ENCODE assay signal across 1 cellular context in the genomic region with DNA sequence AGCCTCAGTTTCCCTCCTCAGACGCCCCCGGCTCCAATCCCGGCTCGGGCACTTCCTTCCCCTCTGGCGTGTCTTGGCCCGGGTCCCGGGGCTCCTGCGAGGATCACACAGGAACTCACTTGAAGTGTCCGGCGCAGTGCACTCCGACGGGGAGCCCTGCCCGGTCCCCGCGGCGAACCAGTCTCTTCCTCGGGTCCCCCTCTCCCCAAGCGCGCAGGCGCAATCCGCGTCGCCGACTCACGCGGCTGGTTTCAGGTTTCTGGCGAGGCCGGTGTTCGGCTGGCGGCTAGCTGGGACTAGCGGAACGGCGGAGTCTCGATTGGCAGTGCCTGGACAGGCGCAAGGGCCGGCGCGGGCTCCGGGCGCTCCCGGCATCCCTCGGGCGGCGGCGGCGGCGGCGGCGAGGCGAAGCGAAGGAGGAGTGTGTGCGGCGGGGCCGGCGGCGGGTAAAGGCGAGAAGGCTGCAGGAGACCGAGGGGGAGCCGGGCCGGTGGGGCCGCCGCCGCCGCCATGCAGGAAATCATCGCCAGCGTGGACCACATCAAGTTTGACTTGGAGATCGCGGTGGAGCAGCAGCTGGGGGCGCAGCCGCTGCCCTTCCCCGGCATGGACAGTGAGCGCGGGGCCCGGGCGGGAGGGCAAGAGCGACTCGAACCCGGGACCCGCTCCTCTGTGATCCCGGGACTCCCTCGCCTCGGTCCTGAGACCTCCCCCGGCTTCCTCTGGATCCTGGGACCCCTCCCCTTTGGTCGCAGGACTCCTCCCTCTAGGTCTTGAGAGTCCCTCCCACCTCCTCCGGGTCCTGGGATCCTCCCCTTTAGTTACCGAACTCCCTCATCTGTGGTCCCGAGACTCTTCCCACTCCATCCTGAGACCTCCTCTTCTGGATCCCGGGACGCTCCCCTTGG.
TF ChIP-seq lines count a peak whose summit lies in the region.

A gene (plus strand): TSS at position 371 of the 908 bp plus-strand sequence. CDS start 140 bp downstream, at position 511.
A gene with protein sequence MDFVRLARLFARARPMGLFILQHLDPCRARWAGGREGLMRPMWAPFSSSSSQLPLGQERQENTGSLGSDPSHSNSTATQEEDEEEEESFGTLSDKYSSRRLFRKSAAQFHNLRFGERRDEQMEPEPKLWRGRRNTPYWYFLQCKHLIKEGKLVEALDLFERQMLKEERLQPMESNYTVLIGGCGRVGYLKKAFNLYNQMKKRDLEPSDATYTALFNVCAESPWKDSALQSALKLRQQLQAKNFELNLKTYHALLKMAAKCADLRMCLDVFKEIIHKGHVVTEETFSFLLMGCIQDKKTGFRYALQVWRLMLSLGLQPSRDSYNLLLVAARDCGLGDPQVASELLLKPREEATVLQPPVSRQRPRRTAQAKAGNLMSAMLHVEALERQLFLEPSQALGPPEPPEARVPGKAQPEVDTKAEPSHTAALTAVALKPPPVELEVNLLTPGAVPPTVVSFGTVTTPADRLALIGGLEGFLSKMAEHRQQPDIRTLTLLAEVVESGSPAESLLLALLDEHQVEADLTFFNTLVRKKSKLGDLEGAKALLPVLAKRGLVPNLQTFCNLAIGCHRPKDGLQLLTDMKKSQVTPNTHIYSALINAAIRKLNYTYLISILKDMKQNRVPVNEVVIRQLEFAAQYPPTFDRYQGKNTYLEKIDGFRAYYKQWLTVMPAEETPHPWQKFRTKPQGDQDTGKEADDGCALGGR (minus strand): TSS at position 226 of the 908 bp plus-strand sequence. CDS start 3,556 bp downstream, outside the sequence.

TF ChIP-seq in SK-N-SH, 30 proteins besides CTCF, POLR2A, EP300 and RAD21:
- TF ChIP-seq CHD2 (IDR thresholded peaks at IDR 0.05; ENCODE audit: low read length, partially characterized antibody), result no peak
- peak; percentile 89 for TF ChIP-seq YY1 (IDR thresholded peaks at IDR 0.05; ENCODE audit: low read depth)
- TF ChIP-seq POLR2AphosphoS5 (IDR thresholded peaks at IDR 0.05; ENCODE audit: low read depth, low read length), result peak; percentile 84
- no peak; the same call in 1 of the 2 replicates for TF ChIP-seq JUND (IDR thresholded peaks at IDR 0.05)
- no peak for TF ChIP-seq RFX5 (IDR thresholded peaks at IDR 0.05; ENCODE audit: low read length)
- peak; percentile 81 for TF ChIP-seq TAF1 (IDR thresholded peaks at IDR 0.05; ENCODE audit: borderline replicate concordance, low read depth, low read length)
- TF ChIP-seq ELF1 (IDR thresholded peaks at IDR 0.05), result peak; percentile 70
- no peak for TF ChIP-seq FOSL2 (IDR thresholded peaks at IDR 0.05; ENCODE audit: borderline replicate concordance, low read depth)
- TF ChIP-seq, protein P1, sequence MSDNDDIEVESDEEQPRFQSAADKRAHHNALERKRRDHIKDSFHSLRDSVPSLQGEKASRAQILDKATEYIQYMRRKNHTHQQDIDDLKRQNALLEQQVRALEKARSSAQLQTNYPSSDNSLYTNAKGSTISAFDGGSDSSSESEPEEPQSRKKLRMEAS (IDR thresholded peaks at IDR 0.05; ENCODE audit: low read depth), result peak; percentile 96
- TF ChIP-seq, protein P2, sequence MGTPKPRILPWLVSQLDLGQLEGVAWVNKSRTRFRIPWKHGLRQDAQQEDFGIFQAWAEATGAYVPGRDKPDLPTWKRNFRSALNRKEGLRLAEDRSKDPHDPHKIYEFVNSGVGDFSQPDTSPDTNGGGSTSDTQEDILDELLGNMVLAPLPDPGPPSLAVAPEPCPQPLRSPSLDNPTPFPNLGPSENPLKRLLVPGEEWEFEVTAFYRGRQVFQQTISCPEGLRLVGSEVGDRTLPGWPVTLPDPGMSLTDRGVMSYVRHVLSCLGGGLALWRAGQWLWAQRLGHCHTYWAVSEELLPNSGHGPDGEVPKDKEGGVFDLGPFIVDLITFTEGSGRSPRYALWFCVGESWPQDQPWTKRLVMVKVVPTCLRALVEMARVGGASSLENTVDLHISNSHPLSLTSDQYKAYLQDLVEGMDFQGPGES (IDR thresholded peaks at IDR 0.05; ENCODE audit: low read depth, low read length), result no peak
- peak; percentile 95 for TF ChIP-seq MXI1 (IDR thresholded peaks at IDR 0.05; ENCODE audit: low read depth, low read length)
- TF ChIP-seq FOXJ3 (CRISPR knock-in tag; IDR thresholded peaks at IDR 0.05), result no peak; the same call in 1 of the 2 replicates
- TF ChIP-seq NRF1 (IDR thresholded peaks at IDR 0.05; ENCODE audit: low read depth, low read length), result peak; percentile 69
- TF ChIP-seq, protein P3, sequence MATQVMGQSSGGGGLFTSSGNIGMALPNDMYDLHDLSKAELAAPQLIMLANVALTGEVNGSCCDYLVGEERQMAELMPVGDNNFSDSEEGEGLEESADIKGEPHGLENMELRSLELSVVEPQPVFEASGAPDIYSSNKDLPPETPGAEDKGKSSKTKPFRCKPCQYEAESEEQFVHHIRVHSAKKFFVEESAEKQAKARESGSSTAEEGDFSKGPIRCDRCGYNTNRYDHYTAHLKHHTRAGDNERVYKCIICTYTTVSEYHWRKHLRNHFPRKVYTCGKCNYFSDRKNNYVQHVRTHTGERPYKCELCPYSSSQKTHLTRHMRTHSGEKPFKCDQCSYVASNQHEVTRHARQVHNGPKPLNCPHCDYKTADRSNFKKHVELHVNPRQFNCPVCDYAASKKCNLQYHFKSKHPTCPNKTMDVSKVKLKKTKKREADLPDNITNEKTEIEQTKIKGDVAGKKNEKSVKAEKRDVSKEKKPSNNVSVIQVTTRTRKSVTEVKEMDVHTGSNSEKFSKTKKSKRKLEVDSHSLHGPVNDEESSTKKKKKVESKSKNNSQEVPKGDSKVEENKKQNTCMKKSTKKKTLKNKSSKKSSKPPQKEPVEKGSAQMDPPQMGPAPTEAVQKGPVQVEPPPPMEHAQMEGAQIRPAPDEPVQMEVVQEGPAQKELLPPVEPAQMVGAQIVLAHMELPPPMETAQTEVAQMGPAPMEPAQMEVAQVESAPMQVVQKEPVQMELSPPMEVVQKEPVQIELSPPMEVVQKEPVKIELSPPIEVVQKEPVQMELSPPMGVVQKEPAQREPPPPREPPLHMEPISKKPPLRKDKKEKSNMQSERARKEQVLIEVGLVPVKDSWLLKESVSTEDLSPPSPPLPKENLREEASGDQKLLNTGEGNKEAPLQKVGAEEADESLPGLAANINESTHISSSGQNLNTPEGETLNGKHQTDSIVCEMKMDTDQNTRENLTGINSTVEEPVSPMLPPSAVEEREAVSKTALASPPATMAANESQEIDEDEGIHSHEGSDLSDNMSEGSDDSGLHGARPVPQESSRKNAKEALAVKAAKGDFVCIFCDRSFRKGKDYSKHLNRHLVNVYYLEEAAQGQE (IDR thresholded peaks at IDR 0.05; ENCODE audit: low read depth, low read length), result peak; percentile 27; the same call in 1 of the 2 replicates
- TF ChIP-seq, protein P4, sequence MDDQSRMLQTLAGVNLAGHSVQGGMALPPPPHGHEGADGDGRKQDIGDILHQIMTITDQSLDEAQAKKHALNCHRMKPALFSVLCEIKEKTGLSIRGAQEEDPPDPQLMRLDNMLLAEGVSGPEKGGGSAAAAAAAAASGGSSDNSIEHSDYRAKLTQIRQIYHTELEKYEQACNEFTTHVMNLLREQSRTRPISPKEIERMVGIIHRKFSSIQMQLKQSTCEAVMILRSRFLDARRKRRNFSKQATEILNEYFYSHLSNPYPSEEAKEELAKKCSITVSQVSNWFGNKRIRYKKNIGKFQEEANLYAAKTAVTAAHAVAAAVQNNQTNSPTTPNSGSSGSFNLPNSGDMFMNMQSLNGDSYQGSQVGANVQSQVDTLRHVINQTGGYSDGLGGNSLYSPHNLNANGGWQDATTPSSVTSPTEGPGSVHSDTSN (IDR thresholded peaks at IDR 0.05), result peak; percentile 49
- TF ChIP-seq SIN3A (IDR thresholded peaks at IDR 0.05; ENCODE audit: borderline replicate concordance, low read depth, low read length), result peak; percentile 94; the same call in 1 of the 2 replicates
- TF ChIP-seq, protein P5, sequence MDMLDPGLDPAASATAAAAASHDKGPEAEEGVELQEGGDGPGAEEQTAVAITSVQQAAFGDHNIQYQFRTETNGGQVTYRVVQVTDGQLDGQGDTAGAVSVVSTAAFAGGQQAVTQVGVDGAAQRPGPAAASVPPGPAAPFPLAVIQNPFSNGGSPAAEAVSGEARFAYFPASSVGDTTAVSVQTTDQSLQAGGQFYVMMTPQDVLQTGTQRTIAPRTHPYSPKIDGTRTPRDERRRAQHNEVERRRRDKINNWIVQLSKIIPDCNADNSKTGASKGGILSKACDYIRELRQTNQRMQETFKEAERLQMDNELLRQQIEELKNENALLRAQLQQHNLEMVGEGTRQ (IDR thresholded peaks at IDR 0.05; ENCODE audit: borderline replicate concordance, low read depth, low read length), result no peak
- TF ChIP-seq, protein P6, sequence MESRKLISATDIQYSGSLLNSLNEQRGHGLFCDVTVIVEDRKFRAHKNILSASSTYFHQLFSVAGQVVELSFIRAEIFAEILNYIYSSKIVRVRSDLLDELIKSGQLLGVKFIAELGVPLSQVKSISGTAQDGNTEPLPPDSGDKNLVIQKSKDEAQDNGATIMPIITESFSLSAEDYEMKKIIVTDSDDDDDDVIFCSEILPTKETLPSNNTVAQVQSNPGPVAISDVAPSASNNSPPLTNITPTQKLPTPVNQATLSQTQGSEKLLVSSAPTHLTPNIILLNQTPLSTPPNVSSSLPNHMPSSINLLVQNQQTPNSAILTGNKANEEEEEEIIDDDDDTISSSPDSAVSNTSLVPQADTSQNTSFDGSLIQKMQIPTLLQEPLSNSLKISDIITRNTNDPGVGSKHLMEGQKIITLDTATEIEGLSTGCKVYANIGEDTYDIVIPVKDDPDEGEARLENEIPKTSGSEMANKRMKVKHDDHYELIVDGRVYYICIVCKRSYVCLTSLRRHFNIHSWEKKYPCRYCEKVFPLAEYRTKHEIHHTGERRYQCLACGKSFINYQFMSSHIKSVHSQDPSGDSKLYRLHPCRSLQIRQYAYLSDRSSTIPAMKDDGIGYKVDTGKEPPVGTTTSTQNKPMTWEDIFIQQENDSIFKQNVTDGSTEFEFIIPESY (IDR thresholded peaks at IDR 0.05; ENCODE audit: borderline replicate concordance, low read depth), result peak; percentile 67; the same call in 1 of the 2 replicates
- no peak for TF ChIP-seq EZH2phosphoT487 (IDR thresholded peaks at IDR 0.05; ENCODE audit: borderline replicate concordance, low read depth)
- TF ChIP-seq RXRA (IDR thresholded peaks at IDR 0.05; ENCODE audit: borderline replicate concordance, low read depth), result no peak
- TF ChIP-seq, protein P7, sequence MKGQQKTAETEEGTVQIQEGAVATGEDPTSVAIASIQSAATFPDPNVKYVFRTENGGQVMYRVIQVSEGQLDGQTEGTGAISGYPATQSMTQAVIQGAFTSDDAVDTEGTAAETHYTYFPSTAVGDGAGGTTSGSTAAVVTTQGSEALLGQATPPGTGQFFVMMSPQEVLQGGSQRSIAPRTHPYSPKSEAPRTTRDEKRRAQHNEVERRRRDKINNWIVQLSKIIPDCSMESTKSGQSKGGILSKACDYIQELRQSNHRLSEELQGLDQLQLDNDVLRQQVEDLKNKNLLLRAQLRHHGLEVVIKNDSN (IDR thresholded peaks at IDR 0.05; ENCODE audit: borderline replicate concordance, low read depth), result peak; percentile 62
- no peak for TF ChIP-seq SMC3 (IDR thresholded peaks at IDR 0.05; ENCODE audit: low read depth, low read length)
- no peak for TF ChIP-seq RCOR1 (IDR thresholded peaks at IDR 0.05; ENCODE audit: low read length)
- TF ChIP-seq NFIC (IDR thresholded peaks at IDR 0.05; ENCODE audit: borderline replicate concordance), result peak; percentile 33; the same call in 1 of the 2 replicates
- TF ChIP-seq FOXM1 (IDR thresholded peaks at IDR 0.05; ENCODE audit: low read depth), result no peak
- no peak for TF ChIP-seq MEF2A (IDR thresholded peaks at IDR 0.05; ENCODE audit: borderline replicate concordance, low read depth)
- no peak; the same call in 1 of the 2 replicates for TF ChIP-seq TCF12 (IDR thresholded peaks at IDR 0.05)
- TF ChIP-seq TEAD4 (IDR thresholded peaks at IDR 0.05; ENCODE audit: borderline replicate concordance, insufficient read depth), result no peak
- TF ChIP-seq GATA2 (CRISPR knock-in tag; IDR thresholded peaks at IDR 0.05), result no peak
- TF ChIP-seq GABPA (IDR thresholded peaks at IDR 0.05; ENCODE audit: low read depth), result peak; percentile 65
